Comparison of ENCODE assay signal across 21 cellular contexts in genomic region chr17:67657596-67657995, GRCh38.
"Had no signal": no experiment of that assay in that cellular context is flagged by ENCODE, and none has a peak within 500 bp of the region (broad histone marks: within the 10 kb centered on the region; RNA-seq: fewer than 3 reads in every experiment).

No MANE protein-coding gene starts in this region.

- H3K36me3 ChIP-seq: prostate gland, right atrium auricular region, sigmoid colon, suprapubic skin, transverse colon, vagina had no signal

- H3K27me3 ChIP-seq: right atrium auricular region, sigmoid colon, suprapubic skin, transverse colon, vagina had no signal

- H3K4me3 Mint-ChIP-seq: mesothelial cell of epicardium; naive B cell; nephron progenitor cell; stimulated activated naive B cell treated with anti-CD40 and anti-IgM and Interleukin-4, amounts not matched to agents 10 μg/mL and 1 μg/mL and 100 μg/mL, for 72 hours; stimulated activated naive CD8-positive, alpha-beta T cell treated with anti-CD3 and anti-CD28 coated beads, Interleukin-15, amount 100 ng/mL, for 72 hours had no signal

- H3K27me3 Mint-ChIP-seq: effector memory CD8-positive, alpha-beta T cell; naive B cell; stimulated activated naive B cell treated with anti-CD40 and anti-IgM and Interleukin-4, amounts not matched to agents 10 μg/mL and 1 μg/mL and 100 μg/mL, for 72 hours; stimulated activated naive CD8-positive, alpha-beta T cell treated with anti-CD3 and anti-CD28 coated beads, Interleukin-15, amount 100 ng/mL, for 72 hours had no signal

- DNase-seq: cortex of kidney; effector memory CD8-positive, alpha-beta T cell; head of caudate nucleus; kidney; mesenchymal stem cell; mucosa of descending colon; naive B cell; nephron progenitor cell; nucleus accumbens; sigmoid colon; stimulated activated CD4-positive, alpha-beta T cell treated with anti-CD3 and anti-CD28 coated beads, Interleukin-2, amount 100 ng/mL, for 24 hours; stimulated activated CD4-positive, alpha-beta T cell treated with anti-CD3 and anti-CD28 coated beads, Interleukin-4, amount 100 ng/mL, for 24 hours; stimulated activated naive B cell treated with anti-CD40 and anti-IgM and Interleukin-4, amounts not matched to agents 10 μg/mL and 1 μg/mL and 100 μg/mL, for 72 hours; stimulated activated naive CD8-positive, alpha-beta T cell treated with anti-CD3 and anti-CD28 coated beads, Interleukin-15, amount 100 ng/mL, for 72 hours; transverse colon had no signal

- H3K4me3 ChIP-seq: mucosa of descending colon, prostate gland, right atrium auricular region, sigmoid colon, suprapubic skin, transverse colon, vagina had no signal

- H3K9me3 Mint-ChIP-seq: effector memory CD8-positive, alpha-beta T cell had no signal

- H3K4me1 Mint-ChIP-seq: mesothelial cell of epicardium, naive B cell, nephron progenitor cell had no signal

- H3K27ac Mint-ChIP-seq: mesothelial cell of epicardium; naive B cell; nephron progenitor cell; stimulated activated naive B cell treated with anti-CD40 and anti-IgM and Interleukin-4, amounts not matched to agents 10 μg/mL and 1 μg/mL and 100 μg/mL, for 72 hours; stimulated activated naive CD8-positive, alpha-beta T cell treated with anti-CD3 and anti-CD28 coated beads, Interleukin-15, amount 100 ng/mL, for 72 hours had no signal

- H3K27ac ChIP-seq: prostate gland, right atrium auricular region, sigmoid colon, suprapubic skin, transverse colon, vagina had no signal

- ATAC-seq: left lobe of liver; mucosa of descending colon; stimulated activated naive B cell treated with anti-CD40 and anti-IgM and Interleukin-4, amounts not matched to agents 10 μg/mL and 1 μg/mL and 100 μg/mL, for 72 hours; stimulated activated naive CD8-positive, alpha-beta T cell treated with anti-CD3 and anti-CD28 coated beads, Interleukin-15, amount 100 ng/mL, for 72 hours had no signal

- H3K4me1 ChIP-seq: prostate gland, right atrium auricular region, sigmoid colon, suprapubic skin, transverse colon, vagina had no signal
